9 cellular contexts compared by ENCODE assay signal in genomic region chr5:90410178-90410762, GRCh38. TPM values are rescaled to one million over a fixed set of nuclear protein-coding genes. Genes with fewer than 3 reads are reported as not detected.
DNase-seq lines count a peak whose midpoint lies in the region; ATAC-seq, FAIRE-seq and TF ChIP-seq lines count a peak whose summit lies in the region.
"Had no signal": no experiment of that assay in that cellular context is flagged by ENCODE, and none has a peak within 500 bp of the region (broad histone marks: within the 10 kb centered on the region; RNA-seq: fewer than 3 reads in every experiment).

No MANE protein-coding gene starts in this region.

- H3K27me3 Mint-ChIP-seq in GM23338 (ENCODE audit: insufficient read depth, low read depth, poor library complexity) = peaks cover 2% of the 10 kb centered on the region
- peaks cover 3% of the 10 kb centered on the region for H3K27me3 Mint-ChIP-seq in activated T-helper 1 cell treated with anti-CD3 and anti-CD28 coated beads, Interleukin-12 subunit alpha, Interleukin-12 subunit beta, Interleukin-2, Interleukin-4 antibody, amounts not matched to agents 30 ng/mL and 10 ng/mL and 1 ng/mL, durations not matched to agents 14 hours and 24 hours and 36 hours (ENCODE audit: insufficient read depth)

- no peak for FAIRE-seq in GM12891 (lab: Jason Lieb, UNC)

- TF ChIP-seq CTCF in GM23338 (conservative IDR thresholded peaks at IDR 0.05; ENCODE audit: low read depth in 2 of 2) (no peak), foreskin fibroblast (IDR thresholded peaks at IDR 0.05; ENCODE audit: low read depth, low read length) (no peak)

- H3K4me1 Mint-ChIP-seq in GM23338 = peaks cover 17% of the 10 kb centered on the region
- peaks cover 21% of the 10 kb centered on the region for H3K4me1 Mint-ChIP-seq in activated T-helper 1 cell treated with anti-CD3 and anti-CD28 coated beads, Interleukin-12 subunit alpha, Interleukin-12 subunit beta, Interleukin-2, Interleukin-4 antibody, amounts not matched to agents 30 ng/mL and 10 ng/mL and 1 ng/mL, durations not matched to agents 14 hours and 24 hours and 36 hours (ENCODE audit: low read depth)

- peak overlapping the region; percentile 91 for H3K27ac ChIP-seq in GM23338 (ENCODE audit: low read depth)
- peak overlapping the region; percentile 72 to 99 (median 92) for H3K27ac ChIP-seq in skin epidermis

- H3K27ac Mint-ChIP-seq in GM23338 = no peak overlapping the region
- no peak overlapping the region for H3K27ac Mint-ChIP-seq in activated T-helper 1 cell treated with anti-CD3 and anti-CD28 coated beads, Interleukin-12 subunit alpha, Interleukin-12 subunit beta, Interleukin-2, Interleukin-4 antibody, amounts not matched to agents 30 ng/mL and 10 ng/mL and 1 ng/mL, durations not matched to agents 14 hours and 24 hours and 36 hours

- H3K4me1 ChIP-seq in GM23338 (ENCODE audit: insufficient read depth) = peaks cover 28% of the 10 kb centered on the region

- H3K36me3 ChIP-seq in GM23338 (ENCODE audit: insufficient read depth) = no peaks in the 10 kb centered on the region; the same call in 1 of the 2 replicates

- peaks cover 1% of the 10 kb centered on the region; the same call in 2 of the 3 replicates for H3K36me3 Mint-ChIP-seq in GM23338 (ENCODE audit: low read depth)
- H3K36me3 Mint-ChIP-seq in activated T-helper 1 cell treated with anti-CD3 and anti-CD28 coated beads, Interleukin-12 subunit alpha, Interleukin-12 subunit beta, Interleukin-2, Interleukin-4 antibody, amounts not matched to agents 30 ng/mL and 10 ng/mL and 1 ng/mL, durations not matched to agents 14 hours and 24 hours and 36 hours (ENCODE audit: low read depth) = peaks cover under 1% of the 10 kb centered on the region

- H3K27me3 ChIP-seq in GM23338 (ENCODE audit: insufficient read depth) = no peaks in the 10 kb centered on the region

- peaks cover 16% of the 10 kb centered on the region; the same call in 1 of the 2 replicates for H3K79me2 ChIP-seq in GM23338 (replicated peaks; ENCODE audit: insufficient read depth)

- ATAC-seq in GM23338 = no peak
- ATAC-seq in HG02938 (IDR thresholded peaks at IDR 0.05; ENCODE audit: unreplicated experiment) = no peak

- H3K9me3 Mint-ChIP-seq in GM23338 = no peaks in the 10 kb centered on the region
- no peaks in the 10 kb centered on the region for H3K9me3 Mint-ChIP-seq in activated T-helper 1 cell treated with anti-CD3 and anti-CD28 coated beads, Interleukin-12 subunit alpha, Interleukin-12 subunit beta, Interleukin-2, Interleukin-4 antibody, amounts not matched to agents 30 ng/mL and 10 ng/mL and 1 ng/mL, durations not matched to agents 14 hours and 24 hours and 36 hours
- H3K9me3 Mint-ChIP-seq: brain had no signal

- TF ChIP-seq POLR2A in GM12891 (IDR thresholded peaks at IDR 0.05; ENCODE audit: low read depth, low read length) = no peak

- H3K9me2 ChIP-seq in GM23338 (ENCODE audit: insufficient read depth) = no peaks in the 10 kb centered on the region

- H3K4me3 Mint-ChIP-seq in GM23338 = no peak overlapping the region
- H3K4me3 Mint-ChIP-seq in activated T-helper 1 cell treated with anti-CD3 and anti-CD28 coated beads, Interleukin-12 subunit alpha, Interleukin-12 subunit beta, Interleukin-2, Interleukin-4 antibody, amounts not matched to agents 30 ng/mL and 10 ng/mL and 1 ng/mL, durations not matched to agents 14 hours and 24 hours and 36 hours = no peak overlapping the region
- H3K4me3 Mint-ChIP-seq: brain had no signal

- peak overlapping the region; percentile 67; the same call in 1 of the 2 replicates for H2AFZ ChIP-seq in GM23338

- H3K4me3 ChIP-seq in GM23338 (peak overlapping the region; percentile 69), foreskin fibroblast (ENCODE audit: low read depth in 1 of 2, low read length in 2 of 2) (peak overlapping the region; percentile 82 to 85), skin epidermis (peak overlapping the region; percentile 83 to 93 (median 88))

- DNase-seq in GM23338 (ENCODE audit: low spot score) (no peak), RKO (ENCODE audit: low spot score) (peak; percentile 35), foreskin fibroblast (peak in 1 of 2 donors; percentile 10), GM12891 (ENCODE audit: insufficient read length, low spot score) (no peak)
- DNase-seq in activated T-helper 1 cell treated with anti-CD3 and anti-CD28 coated beads, Interleukin-12 subunit alpha, Interleukin-12 subunit beta, Interleukin-2, Interleukin-4 antibody, amounts not matched to agents 30 ng/mL and 10 ng/mL and 1 ng/mL, durations not matched to agents 14 hours and 24 hours and 36 hours (ENCODE audit: low spot score) = no peak
- DNase-seq in stimulated activated CD8-positive, alpha-beta memory T cell treated with anti-CD3 and anti-CD28 coated beads, Interleukin-4, amount 100 ng/mL, for 48 hours = no peak

- intact Hi-C loops in activated T-helper 1 cell treated with anti-CD3 and anti-CD28 coated beads, Interleukin-12 subunit alpha, Interleukin-12 subunit beta, Interleukin-2, Interleukin-4 antibody, amounts not matched to agents 30 ng/mL and 10 ng/mL and 1 ng/mL, durations not matched to agents 14 hours and 24 hours and 36 hours (cut with micrococcal nuclease) = loop anchor here (1.0 kb wide), 1 partner anchor 64 kb away; the partner anchor contains the start of genes MBLAC2 and POLR3G

- no peaks in the 10 kb centered on the region for H4K20me1 ChIP-seq in GM23338 (replicated peaks; ENCODE audit: insufficient read depth)

- H3K4me2 ChIP-seq in GM23338 = peak overlapping the region; percentile 86

- H3F3A ChIP-seq in GM23338 (replicated peaks; ENCODE audit: low read depth) = no peaks in the 10 kb centered on the region

TF ChIP-seq in GM23338, 12 proteins besides CTCF, POLR2A, EP300 and RAD21 (continues in another document):
- TF ChIP-seq POLR2AphosphoS5 (IDR thresholded peaks at IDR 0.05; ENCODE audit: low read depth) (no peak), JUNB (IDR thresholded peaks at IDR 0.05; ENCODE audit: unreplicated experiment) (no peak), CREB1 (CRISPR knock-in tag; IDR thresholded peaks at IDR 0.05; ENCODE audit: low read depth) (no peak), ZNF114 (CRISPR knock-in tag; IDR thresholded peaks at IDR 0.05) (no peak), STAT1 (IDR thresholded peaks at IDR 0.05; ENCODE audit: unreplicated experiment) (no peak)
- TF ChIP-seq, protein P1, sequence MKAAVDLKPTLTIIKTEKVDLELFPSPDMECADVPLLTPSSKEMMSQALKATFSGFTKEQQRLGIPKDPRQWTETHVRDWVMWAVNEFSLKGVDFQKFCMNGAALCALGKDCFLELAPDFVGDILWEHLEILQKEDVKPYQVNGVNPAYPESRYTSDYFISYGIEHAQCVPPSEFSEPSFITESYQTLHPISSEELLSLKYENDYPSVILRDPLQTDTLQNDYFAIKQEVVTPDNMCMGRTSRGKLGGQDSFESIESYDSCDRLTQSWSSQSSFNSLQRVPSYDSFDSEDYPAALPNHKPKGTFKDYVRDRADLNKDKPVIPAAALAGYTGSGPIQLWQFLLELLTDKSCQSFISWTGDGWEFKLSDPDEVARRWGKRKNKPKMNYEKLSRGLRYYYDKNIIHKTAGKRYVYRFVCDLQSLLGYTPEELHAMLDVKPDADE (IDR thresholded peaks at IDR 0.05) = no peak

TF ChIP-seq in GM12891, 5 proteins besides CTCF, POLR2A, EP300 and RAD21:
- TF ChIP-seq SPI1 (IDR thresholded peaks at IDR 0.05; ENCODE audit: low read depth, low read length) (no peak), TAF1 (IDR thresholded peaks at IDR 0.05; ENCODE audit: low read depth, low read length) (no peak), POLR2AphosphoS5 (IDR thresholded peaks at IDR 0.05; ENCODE audit: low read depth, low read length) (no peak), PAX5 (IDR thresholded peaks at IDR 0.05; ENCODE audit: insufficient read depth, low read length, severe bottlenecking) (no peak), POU2F2 (IDR thresholded peaks at IDR 0.05; ENCODE audit: low read depth, low read length) (no peak)
TF ChIP-seq in GM12891: peak in this region for 0.

RNA-seq across cellular contexts. Expression of gene CETN3, which starts 0.7 kb away (rescaled TPM):
- 22.1 and 24.5 TPM in 2 replicates for total RNA-seq in GM23338 (2014; rRNA removed; shearing (Covaris generic))
- polyA plus RNA-seq in GM23338 (2016; fragmentation: Nextera tagmentation; extraction: Ambion mirVana) = 100 and 107 TPM in 2 replicates
- 36.7 TPM for polyA plus RNA-seq in GM12891 (2012; ENCODE audit: low read depth, missing spikeins)
- 36.2 and 39.8 TPM in 2 replicates for total RNA-seq in activated T-helper 1 cell treated with anti-CD3 and anti-CD28 coated beads, Interleukin-12 subunit alpha, Interleukin-12 subunit beta, Interleukin-2, Interleukin-4 antibody, amounts not matched to agents 30 ng/mL and 10 ng/mL and 1 ng/mL, durations not matched to agents 14 hours and 24 hours and 36 hours
